2 cellular contexts compared by ENCODE assay signal in the genomic region with DNA sequence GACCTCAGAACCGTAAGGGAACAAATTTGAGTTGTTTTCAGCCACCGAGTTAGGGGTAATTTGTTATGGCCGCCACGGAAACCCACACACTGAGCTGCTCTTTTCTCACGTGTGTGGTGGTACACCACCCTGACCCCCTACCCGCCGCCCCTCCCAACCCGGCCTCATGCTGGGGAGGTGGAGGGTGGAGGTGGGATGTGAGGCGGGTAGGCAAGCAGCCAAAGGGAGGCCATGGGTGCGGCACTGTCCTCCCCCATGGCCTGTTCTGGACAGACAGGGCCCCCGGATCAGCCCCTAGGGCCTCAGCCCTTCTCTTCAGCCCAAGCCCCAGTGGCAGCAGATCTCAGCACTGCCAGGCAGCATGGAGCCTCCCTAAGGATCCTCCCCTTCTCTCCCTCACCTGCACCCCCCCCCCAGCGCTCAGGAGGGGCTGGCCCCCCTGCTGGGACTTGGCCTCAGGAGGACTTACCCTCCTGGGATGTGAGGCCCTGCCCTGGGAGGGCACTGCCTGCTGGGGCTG.
TF ChIP-seq lines count a peak whose summit lies in the region.

No MANE protein-coding gene starts in this region.

TF ChIP-seq in GM12878, 131 proteins besides CTCF, POLR2A, EP300 and RAD21:
- TF ChIP-seq YY1 (IDR thresholded peaks at IDR 0.05; ENCODE audit: low read depth, low read length) (no peak), STAT3 (IDR thresholded peaks at IDR 0.05; ENCODE audit: low read depth, low read length) (no peak), FOXK2 (IDR thresholded peaks at IDR 0.05) (no peak), BACH1 (IDR thresholded peaks at IDR 0.05; ENCODE audit: borderline replicate concordance) (no peak), SIN3A (IDR thresholded peaks at IDR 0.05; ENCODE audit: low read depth, low read length) (no peak), IKZF1 (conservative IDR thresholded peaks at IDR 0.05) (peak; percentile 20; the same call in 1 of the 2 replicates)
- TF ChIP-seq, protein P1, sequence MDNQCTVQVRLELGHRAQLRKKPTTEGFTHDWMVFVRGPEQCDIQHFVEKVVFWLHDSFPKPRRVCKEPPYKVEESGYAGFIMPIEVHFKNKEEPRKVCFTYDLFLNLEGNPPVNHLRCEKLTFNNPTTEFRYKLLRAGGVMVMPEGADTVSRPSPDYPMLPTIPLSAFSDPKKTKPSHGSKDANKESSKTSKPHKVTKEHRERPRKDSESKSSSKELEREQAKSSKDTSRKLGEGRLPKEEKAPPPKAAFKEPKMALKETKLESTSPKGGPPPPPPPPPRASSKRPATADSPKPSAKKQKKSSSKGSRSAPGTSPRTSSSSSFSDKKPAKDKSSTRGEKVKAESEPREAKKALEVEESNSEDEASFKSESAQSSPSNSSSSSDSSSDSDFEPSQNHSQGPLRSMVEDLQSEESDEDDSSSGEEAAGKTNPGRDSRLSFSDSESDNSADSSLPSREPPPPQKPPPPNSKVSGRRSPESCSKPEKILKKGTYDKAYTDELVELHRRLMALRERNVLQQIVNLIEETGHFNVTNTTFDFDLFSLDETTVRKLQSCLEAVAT (IDR thresholded peaks at IDR 0.05): peak; percentile 49; the same call in 1 of the 2 replicates

TF ChIP-seq in GM23338, 12 proteins besides CTCF, POLR2A, EP300 and RAD21:
- TF ChIP-seq, protein P2, sequence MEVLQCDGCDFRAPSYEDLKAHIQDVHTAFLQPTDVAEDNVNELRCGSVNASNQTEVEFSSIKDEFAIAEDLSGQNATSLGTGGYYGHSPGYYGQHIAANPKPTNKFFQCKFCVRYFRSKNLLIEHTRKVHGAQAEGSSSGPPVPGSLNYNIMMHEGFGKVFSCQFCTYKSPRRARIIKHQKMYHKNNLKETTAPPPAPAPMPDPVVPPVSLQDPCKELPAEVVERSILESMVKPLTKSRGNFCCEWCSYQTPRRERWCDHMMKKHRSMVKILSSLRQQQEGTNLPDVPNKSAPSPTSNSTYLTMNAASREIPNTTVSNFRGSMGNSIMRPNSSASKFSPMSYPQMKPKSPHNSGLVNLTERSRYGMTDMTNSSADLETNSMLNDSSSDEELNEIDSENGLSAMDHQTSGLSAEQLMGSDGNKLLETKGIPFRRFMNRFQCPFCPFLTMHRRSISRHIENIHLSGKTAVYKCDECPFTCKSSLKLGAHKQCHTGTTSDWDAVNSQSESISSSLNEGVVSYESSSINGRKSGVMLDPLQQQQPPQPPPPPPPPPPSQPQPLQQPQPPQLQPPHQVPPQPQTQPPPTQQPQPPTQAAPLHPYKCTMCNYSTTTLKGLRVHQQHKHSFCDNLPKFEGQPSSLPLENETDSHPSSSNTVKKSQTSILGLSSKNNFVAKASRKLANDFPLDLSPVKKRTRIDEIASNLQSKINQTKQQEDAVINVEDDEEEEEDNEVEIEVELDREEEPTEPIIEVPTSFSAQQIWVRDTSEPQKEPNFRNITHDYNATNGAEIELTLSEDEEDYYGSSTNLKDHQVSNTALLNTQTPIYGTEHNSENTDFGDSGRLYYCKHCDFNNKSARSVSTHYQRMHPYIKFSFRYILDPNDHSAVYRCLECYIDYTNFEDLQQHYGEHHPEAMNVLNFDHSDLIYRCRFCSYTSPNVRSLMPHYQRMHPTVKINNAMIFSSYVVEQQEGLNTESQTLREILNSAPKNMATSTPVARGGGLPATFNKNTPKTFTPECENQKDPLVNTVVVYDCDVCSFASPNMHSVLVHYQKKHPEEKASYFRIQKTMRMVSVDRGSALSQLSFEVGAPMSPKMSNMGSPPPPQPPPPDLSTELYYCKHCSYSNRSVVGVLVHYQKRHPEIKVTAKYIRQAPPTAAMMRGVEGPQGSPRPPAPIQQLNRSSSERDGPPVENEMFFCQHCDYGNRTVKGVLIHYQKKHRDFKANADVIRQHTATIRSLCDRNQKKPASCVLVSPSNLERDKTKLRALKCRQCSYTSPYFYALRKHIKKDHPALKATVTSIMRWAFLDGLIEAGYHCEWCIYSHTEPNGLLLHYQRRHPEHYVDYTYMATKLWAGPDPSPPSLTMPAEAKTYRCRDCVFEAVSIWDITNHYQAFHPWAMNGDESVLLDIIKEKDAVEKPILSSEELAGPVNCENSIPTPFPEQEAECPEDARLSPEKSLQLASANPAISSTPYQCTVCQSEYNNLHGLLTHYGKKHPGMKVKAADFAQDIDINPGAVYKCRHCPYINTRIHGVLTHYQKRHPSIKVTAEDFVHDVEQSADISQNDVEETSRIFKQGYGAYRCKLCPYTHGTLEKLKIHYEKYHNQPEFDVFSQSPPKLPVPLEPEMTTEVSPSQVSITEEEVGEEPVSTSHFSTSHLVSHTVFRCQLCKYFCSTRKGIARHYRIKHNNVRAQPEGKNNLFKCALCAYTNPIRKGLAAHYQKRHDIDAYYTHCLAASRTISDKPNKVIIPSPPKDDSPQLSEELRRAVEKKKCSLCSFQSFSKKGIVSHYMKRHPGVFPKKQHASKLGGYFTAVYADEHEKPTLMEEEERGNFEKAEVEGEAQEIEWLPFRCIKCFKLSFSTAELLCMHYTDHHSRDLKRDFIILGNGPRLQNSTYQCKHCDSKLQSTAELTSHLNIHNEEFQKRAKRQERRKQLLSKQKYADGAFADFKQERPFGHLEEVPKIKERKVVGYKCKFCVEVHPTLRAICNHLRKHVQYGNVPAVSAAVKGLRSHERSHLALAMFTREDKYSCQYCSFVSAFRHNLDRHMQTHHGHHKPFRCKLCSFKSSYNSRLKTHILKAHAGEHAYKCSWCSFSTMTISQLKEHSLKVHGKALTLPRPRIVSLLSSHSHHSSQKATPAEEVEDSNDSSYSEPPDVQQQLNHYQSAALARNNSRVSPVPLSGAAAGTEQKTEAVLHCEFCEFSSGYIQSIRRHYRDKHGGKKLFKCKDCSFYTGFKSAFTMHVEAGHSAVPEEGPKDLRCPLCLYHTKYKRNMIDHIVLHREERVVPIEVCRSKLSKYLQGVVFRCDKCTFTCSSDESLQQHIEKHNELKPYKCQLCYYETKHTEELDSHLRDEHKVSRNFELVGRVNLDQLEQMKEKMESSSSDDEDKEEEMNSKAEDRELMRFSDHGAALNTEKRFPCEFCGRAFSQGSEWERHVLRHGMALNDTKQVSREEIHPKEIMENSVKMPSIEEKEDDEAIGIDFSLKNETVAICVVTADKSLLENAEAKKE (CRISPR knock-in tag; IDR thresholded peaks at IDR 0.05): no peak
- no peak for TF ChIP-seq POLR2AphosphoS5 (IDR thresholded peaks at IDR 0.05; ENCODE audit: low read depth)
- no peak for TF ChIP-seq ZNF331 (CRISPR knock-in tag; IDR thresholded peaks at IDR 0.05; ENCODE audit: low read depth)
- TF ChIP-seq JUNB (IDR thresholded peaks at IDR 0.05; ENCODE audit: unreplicated experiment): no peak
- no peak for TF ChIP-seq STAT1 (IDR thresholded peaks at IDR 0.05; ENCODE audit: unreplicated experiment)
